24 cellular contexts compared by ENCODE assay signal in the genomic region with DNA sequence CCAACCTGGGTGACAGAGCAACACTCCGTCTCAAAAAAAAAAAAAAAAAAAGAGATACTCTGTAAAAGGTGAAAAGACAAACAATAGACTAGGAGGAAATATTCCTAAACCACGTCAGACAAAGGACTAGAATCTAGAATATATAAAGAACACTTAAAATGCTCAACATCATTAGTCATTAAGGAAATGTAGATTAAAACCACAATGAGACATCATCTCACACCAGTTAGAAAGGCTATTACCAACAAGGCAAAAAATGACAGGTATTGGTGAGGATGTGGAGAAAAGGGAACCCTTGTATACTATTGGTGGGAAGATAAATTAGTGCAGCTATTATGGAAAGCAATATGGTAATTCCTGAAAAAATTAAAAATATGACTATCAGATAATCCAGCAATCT.
A peak's percentile ranks its signal among the peaks of the same experiment; 100 is the strongest.
DNase-seq lines count a peak whose midpoint lies in the region; ATAC-seq and TF ChIP-seq lines count a peak whose summit lies in the region.
"Had no signal": no experiment of that assay in that cellular context is flagged by ENCODE, and none has a peak within 500 bp of the region (broad histone marks: within the 10 kb centered on the region; RNA-seq: fewer than 3 reads in every experiment).

No MANE protein-coding gene starts in this region.

- no peak overlapping the region for H3K27ac Mint-ChIP-seq in mesothelial cell of epicardium

- intact Hi-C loops in upper lobe of right lung (cut with DNase I), result no loop called here

- H3K36me3 Mint-ChIP-seq in mesothelial cell of epicardium, result peaks cover 4% of the 10 kb centered on the region

- H3K9me2 ChIP-seq in GM23248 (ENCODE audit: insufficient read depth), result no peaks in the 10 kb centered on the region

- no peak overlapping the region for H3K9ac ChIP-seq in GM23248

- in situ Hi-C loops in GM23248 (cut with MboI), result no loop called here

- 40 to 52% methylated on average over 1 to 2 of the region's 2 CpGs for WGBS in GM23248 (ENCODE audit: low coverage in 1 of 2, low lambda C conversion rate in 2 of 2, missing lambda C conversion rate in 2 of 2), 2 experiments

- H2AFZ ChIP-seq in GM23248, result no peak overlapping the region
- H2AFZ ChIP-seq: PC-9 had no signal

- no peak for TF ChIP-seq CTCF in mesothelial cell of epicardium (IDR thresholded peaks at IDR 0.05; ENCODE audit: unreplicated experiment)
- no peak for TF ChIP-seq CTCF in upper lobe of right lung (IDR thresholded peaks at IDR 0.05)

- ATAC-seq in HG02885 (IDR thresholded peaks at IDR 0.05; ENCODE audit: poor library complexity, unreplicated experiment) (no peak), upper lobe of right lung (no peak)

- H3K27me3 ChIP-seq in GM23248 (replicated peaks; ENCODE audit: insufficient read depth), result no peaks in the 10 kb centered on the region
- no peaks in the 10 kb centered on the region for H3K27me3 ChIP-seq in upper lobe of right lung
- H3K27me3 ChIP-seq: MG63 had no signal

- H3F3A ChIP-seq in GM23248 (ENCODE audit: insufficient read depth), result no peaks in the 10 kb centered on the region

- H3K4me3 ChIP-seq in GM23248 (no peak overlapping the region), upper lobe of right lung (no peak overlapping the region)
- H3K4me3 ChIP-seq: MG63, PC-9, SK-N-MC had no signal

- H3K4me2 ChIP-seq in GM23248 (ENCODE audit: unreplicated experiment), result no peak overlapping the region
- H3K4me2 ChIP-seq: PC-9 had no signal

- no peaks in the 10 kb centered on the region for H3K27me3 Mint-ChIP-seq in mesothelial cell of epicardium (ENCODE audit: low read depth)

- peaks cover 34% of the 10 kb centered on the region for H3K9me3 Mint-ChIP-seq in mesothelial cell of epicardium

- H3K9me3 ChIP-seq in GM23248 (ENCODE audit: low read depth), result no peaks in the 10 kb centered on the region
- H3K9me3 ChIP-seq in upper lobe of right lung, result no peaks in the 10 kb centered on the region

- H3K4me1 ChIP-seq in GM23248 (ENCODE audit: insufficient read depth), result no peaks in the 10 kb centered on the region
- H3K4me1 ChIP-seq in upper lobe of right lung, result no peaks in the 10 kb centered on the region

- H3K36me3 ChIP-seq in GM23248 (ENCODE audit: low read depth) (no peaks in the 10 kb centered on the region), upper lobe of right lung (no peaks in the 10 kb centered on the region)
- H3K36me3 ChIP-seq: MG63 had no signal

- H4K20me1 ChIP-seq in GM23248 (ENCODE audit: insufficient read depth), result no peaks in the 10 kb centered on the region

- DNase-seq in GM23248, result peak; percentile 3
- peak; percentile 43 for DNase-seq in RPMI7951 (ENCODE audit: low read depth)
- DNase-seq in epithelial cell of prostate (ENCODE audit: low read depth, low spot score), result peak; percentile 50
- no peak for DNase-seq in mesothelial cell of epicardium (ENCODE audit: low spot score in 2 of 2, unreplicated experiment in 2 of 2)
- DNase-seq in putamen (ENCODE audit: low spot score), result no peak
- DNase-seq in upper lobe of right lung, result no peak
- DNase-seq: ACHN, Calu3, DMS153, DND-41, H7, KBM-7, MG63, NCI-H1105 treated with DMSO at 0.1 percent for 48 hours, NCI-H146, NCI-H2029, NCI-H446, NCI-H524 treated with DMSO at 0.1 percent for 48 hours, NCI-H774, SHP77 treated with DMSO at 0.1 percent for 48 hours had no signal

- no peaks in the 10 kb centered on the region for H3K79me2 ChIP-seq in GM23248 (ENCODE audit: insufficient read depth)

- H3K27ac ChIP-seq in GM23248 (no peak overlapping the region), epithelial cell of prostate (peak overlapping the region; percentile 26), upper lobe of right lung (no peak overlapping the region)
- H3K27ac ChIP-seq: PC-9, RWPE1, SK-N-MC had no signal

- no peaks in the 10 kb centered on the region for H3K4me1 Mint-ChIP-seq in mesothelial cell of epicardium

- H3K4me3 Mint-ChIP-seq in mesothelial cell of epicardium, result no peak overlapping the region

Comparison
In these comparisons a context has a peak if more than half of its experiments do, and no peak if none do; other contexts are left out.
1. DNase-seq: peak in GM23248 (single experiment), RPMI7951 (single experiment) and epithelial cell of prostate (single experiment); none in mesothelial cell of epicardium (0 of 2), putamen (single experiment) and upper lobe of right lung (single experiment).